Comparison of ENCODE assay signal across 17 cellular contexts in the genomic region with DNA sequence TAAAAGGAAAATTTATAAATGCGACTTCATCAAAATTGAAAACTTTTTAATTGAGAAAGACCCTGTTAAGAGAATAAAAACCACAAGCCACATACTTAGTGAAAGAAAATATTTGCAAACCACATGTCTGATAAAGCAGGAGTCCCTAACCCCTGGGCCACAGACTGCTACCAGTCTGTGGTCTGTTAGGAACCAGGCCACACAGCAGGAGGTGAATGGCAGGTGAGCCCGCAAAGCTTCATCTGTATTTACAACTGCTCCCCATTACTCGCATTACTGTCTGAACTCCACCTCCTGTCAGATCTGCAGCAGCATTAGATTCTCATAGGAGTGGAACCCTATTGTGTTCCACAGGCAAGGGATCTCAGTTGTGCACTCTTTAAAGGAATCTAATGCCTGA.
"Had no signal": no experiment of that assay in that cellular context is flagged by ENCODE, and none has a peak within 500 bp of the region (broad histone marks: within the 10 kb centered on the region; RNA-seq: fewer than 3 reads in every experiment).

No MANE protein-coding gene starts in this region.

- H3K4me1 Mint-ChIP-seq: naive thymus-derived CD8-positive, alpha-beta T cell had no signal

- H3K27ac ChIP-seq: colonic mucosa, heart left ventricle, ovary had no signal

- DNase-seq: colonic mucosa; dermis blood vessel endothelial cell; effector CD4-positive, alpha-beta T cell; foreskin melanocyte; heart left ventricle; hippocampal formation; kidney glomerular epithelial cell; mesendoderm; naive thymus-derived CD8-positive, alpha-beta T cell; ovary; right cardiac atrium; small intestine; stimulated activated CD4-positive, alpha-beta T cell treated with anti-CD3 and anti-CD28 coated beads, Interleukin-12 subunit alpha, Interleukin-12 subunit beta, amount 100 ng/mL, for 4 hours; stimulated activated naive CD4-positive, alpha-beta T cell treated with Interleukin-2 at 50 U/mL for 16 hours; trophoblast cell had no signal

- ATAC-seq: heart left ventricle; naive thymus-derived CD8-positive, alpha-beta T cell; right cardiac atrium had no signal

- FAIRE-seq: islet of Langerhans had no signal

- H3K27me3 ChIP-seq: colonic mucosa, ovary had no signal

- H3K4me3 Mint-ChIP-seq: naive thymus-derived CD8-positive, alpha-beta T cell had no signal

- H3K4me1 ChIP-seq: colonic mucosa, heart left ventricle had no signal

- H3K36me3 ChIP-seq: colonic mucosa, heart left ventricle, ovary had no signal

- H3K27ac Mint-ChIP-seq: naive thymus-derived CD8-positive, alpha-beta T cell; progenitor cell of endocrine pancreas had no signal

- H3K4me3 ChIP-seq: colonic mucosa, heart left ventricle, ovary had no signal

- H3K9me3 ChIP-seq: colonic mucosa, heart left ventricle, ovary had no signal
